ENCODE assay signal across 8 cellular contexts in the genomic region with DNA sequence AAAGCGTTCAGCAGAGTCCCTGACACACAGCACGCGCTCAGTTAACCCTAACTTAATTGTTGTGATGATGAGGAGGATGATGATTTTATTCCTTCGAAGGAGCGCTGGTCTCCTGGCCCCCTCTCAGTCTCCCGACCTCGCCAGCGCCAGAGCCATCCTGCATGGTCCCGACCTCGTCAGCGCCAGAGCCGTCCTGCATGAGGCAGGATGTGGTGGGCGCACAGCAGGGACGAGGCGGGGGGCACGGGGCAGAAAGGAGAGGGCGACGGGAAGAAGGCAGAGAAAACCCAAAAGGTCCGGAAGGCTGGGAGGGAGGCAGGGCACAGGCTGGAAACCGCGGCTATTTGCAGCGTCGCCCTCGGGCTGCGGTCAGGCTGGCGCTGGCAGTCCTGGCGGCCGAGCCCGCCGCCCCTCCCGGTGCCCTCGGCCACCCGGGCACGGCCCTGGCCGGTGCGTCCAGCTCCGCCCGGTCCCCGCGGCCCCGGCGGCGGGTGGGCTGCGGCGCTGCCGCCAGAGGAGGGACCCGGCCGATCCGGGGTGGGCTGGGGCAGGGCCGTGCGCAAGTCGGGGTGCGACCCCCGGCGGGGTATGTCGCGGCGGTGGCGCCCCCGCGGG. TPM values are rescaled to one million over a fixed set of nuclear protein-coding genes. Genes with fewer than 3 reads are reported as not detected.
DNase-seq lines count a peak whose midpoint lies in the region; ATAC-seq, FAIRE-seq and TF ChIP-seq lines count a peak whose summit lies in the region.

No MANE protein-coding gene starts in this region.

- TF ChIP-seq CTCF in AG10803 (conservative IDR thresholded peaks at IDR 0.05; ENCODE audit: low read length) (no peak), mammary epithelial cell (conservative IDR thresholded peaks at IDR 0.05 in 1 of 2, IDR thresholded peaks at IDR 0.05 in 1 of 2; ENCODE audit: extremely low read depth in 1 of 2, insufficient read depth in 1 of 2, low read depth in 1 of 2, low read length in 2 of 2) (no peak)

- dilution Hi-C loops in mammary epithelial cell (cut with HindIII; ENCODE audit: low sequenced_read_pairs), result loop anchor here (5.0 kb wide), 3 partner anchors 36 to 86 kb away; no protein-coding TSS in a partner anchor

- H3K4me1 ChIP-seq in mammary epithelial cell (ENCODE audit: insufficient read depth, low read length) (peaks cover 9% of the 10 kb centered on the region), mesendoderm (ENCODE audit: control insufficient read depth, low read depth, low read length) (no peaks in the 10 kb centered on the region)

- CTCF ChIA-PET in mammary epithelial cell (lab: Charles Lee; ENCODE audit: low non-redundant PET), result no interaction called here

- no TSS peak for BruUV-seq in mammary epithelial cell (replicated peaks; lab: Mats Ljungman, UMichigan)

- DNase-seq in AG10803 (ENCODE audit: low read depth), result peak; percentile 20
- no peak for DNase-seq in mammary epithelial cell
- no peak for DNase-seq in mesendoderm
- peak; percentile 54 for DNase-seq in urothelium cell line (ENCODE audit: low spot score)
- no peak for DNase-seq in SKM-1 (lab: John Stamatoyannopoulos, UW; ENCODE audit: unreplicated experiment)
- no peak for DNase-seq in NCI-H2196 treated with DMSO at 0.1 percent for 48 hours (lab: John Stamatoyannopoulos, UW; ENCODE audit: unreplicated experiment)

- H3K9ac ChIP-seq in mammary epithelial cell (ENCODE audit: insufficient read depth, low read length), result no peak overlapping the region
- peak overlapping the region; percentile 54 for H3K9ac ChIP-seq in mesendoderm (ENCODE audit: low read length)

- no peaks in the 10 kb centered on the region for H3K36me3 ChIP-seq in KOPT-K1 (ENCODE audit: insufficient read depth, low read length)
- H3K36me3 ChIP-seq in mammary epithelial cell (ENCODE audit: insufficient read depth, low read length), result no peaks in the 10 kb centered on the region
- H3K36me3 ChIP-seq in mesendoderm (ENCODE audit: control insufficient read depth, insufficient read depth, low read length), result no peaks in the 10 kb centered on the region

- no peaks in the 10 kb centered on the region for H3K79me2 ChIP-seq in mammary epithelial cell (ENCODE audit: insufficient read depth, low read length)
- H3K79me2 ChIP-seq in mesendoderm (ENCODE audit: control insufficient read depth, insufficient read depth, low read length), result no peaks in the 10 kb centered on the region

- no peaks in the 10 kb centered on the region for H3K79me1 ChIP-seq in mesendoderm (ENCODE audit: low read length)

- intact Hi-C loops in mammary epithelial cell (cut with micrococcal nuclease), result loop anchor here (5.0 kb wide), 1 partner anchor 144 kb away; a partner anchor contains a TSS

- no peak overlapping the region for H4K5ac ChIP-seq in mesendoderm (ENCODE audit: low read length)

- H3K9me3 ChIP-seq in KOPT-K1 (ENCODE audit: insufficient read depth, low read length, poor library complexity, severe bottlenecking) (no peaks in the 10 kb centered on the region), mammary epithelial cell (replicated peaks; ENCODE audit: insufficient read depth, low read length) (no peaks in the 10 kb centered on the region)

- H2AFZ ChIP-seq in mammary epithelial cell (ENCODE audit: low read depth, low read length), result peak overlapping the region; percentile 84

- H2BK15ac ChIP-seq in mesendoderm (replicated peaks; ENCODE audit: low read depth), result no peak overlapping the region

- no peak overlapping the region for H4K8ac ChIP-seq in mesendoderm (ENCODE audit: low read depth, low read length)

- no peak overlapping the region for H3K4ac ChIP-seq in mesendoderm (ENCODE audit: low read depth, low read length)

- H3K27ac ChIP-seq in KOPT-K1 (ENCODE audit: low read depth, low read length, poor library complexity, severe bottlenecking) (peak overlapping the region; percentile 32), mammary epithelial cell (ENCODE audit: insufficient read depth, low read depth, low read length) (no peak overlapping the region), mesendoderm (ENCODE audit: low read depth, low read length) (no peak overlapping the region)

- in situ Hi-C loops in mammary epithelial cell (cut with MboI; ENCODE audit: low sequenced_read_pairs in 2 of 2), result loop anchor here in 1 of 2 donors (10.0 kb wide), 1 partner anchor 286 kb away; no protein-coding TSS in a partner anchor

- H2BK5ac ChIP-seq in mesendoderm (ENCODE audit: low read length), result no peak overlapping the region

- H2AK5ac ChIP-seq in mesendoderm (ENCODE audit: low read length), result no peak overlapping the region

- no peaks in the 10 kb centered on the region for H4K20me1 ChIP-seq in mammary epithelial cell (ENCODE audit: insufficient read depth, low read length)

- no peak overlapping the region for H3K23ac ChIP-seq in mesendoderm (ENCODE audit: low read length)

- H3K4me2 ChIP-seq in mammary epithelial cell (ENCODE audit: insufficient read depth, low read depth, low read length), result peak overlapping the region; percentile 88
- peak overlapping the region; percentile 66 for H3K4me2 ChIP-seq in mesendoderm (ENCODE audit: low read length)

- H3K4me3 ChIP-seq in AG10803 (ENCODE audit: low read length), result peak overlapping the region; percentile 69
- peak overlapping the region in 2 of 3 experiments; percentile 41 to 44 for H3K4me3 ChIP-seq in mammary epithelial cell (replicated peaks in 1 of 3; ENCODE audit: insufficient read depth in 1 of 3, low read depth in 2 of 3, low read length in 3 of 3)
- H3K4me3 ChIP-seq in mesendoderm (ENCODE audit: low read length), result peak overlapping the region; percentile 1

- ATAC-seq in GM19328 (IDR thresholded peaks at IDR 0.05; ENCODE audit: unreplicated experiment), result no peak

- WGBS in mammary epithelial cell (ENCODE audit: low coverage, missing lambda C conversion rate), result 22% methylated on average over 16 of the region's 61 CpGs
- no CpG with 5 or more reads among the region's 61 CpGs for WGBS in mesendoderm (ENCODE audit: extremely low coverage, insufficient coverage, low lambda C conversion rate)

- H2BK120ac ChIP-seq in mesendoderm (ENCODE audit: low read depth, low read length), result no peak overlapping the region

- H3K18ac ChIP-seq in mesendoderm (ENCODE audit: low read length), result peak overlapping the region; percentile 10

- H3K27me3 ChIP-seq in mammary epithelial cell (ENCODE audit: insufficient read depth, low read length), result peaks cover 6% of the 10 kb centered on the region
- H3K27me3 ChIP-seq in mesendoderm (ENCODE audit: insufficient read depth, low read length, poor library complexity), result no peaks in the 10 kb centered on the region

- peak overlapping the region; percentile 84 for H3K56ac ChIP-seq in mesendoderm (ENCODE audit: low read length)

- FAIRE-seq in urothelium cell line (lab: Jason Lieb, UNC), result no peak

RNA-seq across cellular contexts. Expression of a gene that starts 3.0 kb away (rescaled TPM):
- total RNA-seq in mammary epithelial cell, result not detected
- not detected for polyA plus RNA-seq in mammary epithelial cell
- not detected for polyA minus RNA-seq in mammary epithelial cell
- polyA plus RNA-seq in mesendoderm (2013, experiment 1 of 2), result not detected
- not detected for polyA plus RNA-seq in mesendoderm (2013, experiment 2 of 2)

Comparison
In these comparisons a context has a peak if more than half of its experiments do, and no peak if none do; other contexts are left out.
1. DNase-seq: peak in AG10803 (single experiment) and urothelium cell line (single experiment); none in mammary epithelial cell (single experiment), mesendoderm (single experiment), SKM-1 (single experiment) and NCI-H2196 treated with DMSO at 0.1 percent for 48 hours (single experiment).
2. H3K4me3 ChIP-seq: peak in every context shown above with its lines; median percentile 69 in AG10803; 42 in mammary epithelial cell; 1 in mesendoderm.